8 cellular contexts compared by ENCODE assay signal in the genomic region with DNA sequence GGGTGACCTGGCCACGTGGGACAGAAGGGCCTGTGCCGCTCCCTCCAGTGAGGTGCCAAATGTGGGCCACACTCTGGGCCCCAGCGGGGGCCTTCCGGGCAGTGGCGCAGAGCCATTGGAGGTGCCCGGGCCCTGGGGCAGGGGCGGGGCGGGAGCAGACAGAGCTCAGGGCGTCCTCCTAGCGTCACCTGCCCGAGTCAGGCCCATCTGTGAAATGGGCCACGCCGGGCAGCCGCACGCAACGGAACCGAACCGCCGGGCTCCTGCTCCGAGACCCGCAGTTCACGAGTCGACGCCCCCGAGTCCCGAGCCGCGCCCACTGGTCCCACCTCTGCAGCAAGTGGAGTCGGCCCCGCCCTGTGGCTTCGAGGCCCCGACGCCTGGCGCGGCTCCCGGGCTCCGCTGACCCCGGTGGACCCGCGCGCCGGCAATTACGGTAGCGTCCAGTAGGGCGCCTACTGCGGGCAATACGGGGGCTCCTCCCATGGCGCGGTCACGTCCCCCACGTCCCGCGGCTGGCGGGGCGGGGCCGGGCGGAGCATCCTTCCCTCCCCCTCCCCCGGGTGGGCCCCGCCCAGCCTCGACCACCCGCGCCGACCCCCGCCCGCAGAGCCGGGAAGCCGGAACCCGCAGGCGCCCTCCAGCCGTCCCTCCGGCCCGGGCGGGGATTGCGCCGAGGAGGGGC. TPM values are rescaled to one million over a fixed set of nuclear protein-coding genes. Genes with fewer than 3 reads are reported as not detected.
DNase-seq lines count a peak whose midpoint lies in the region; ATAC-seq, FAIRE-seq and TF ChIP-seq lines count a peak whose summit lies in the region.

No MANE protein-coding gene starts in this region.

- peak overlapping the region; percentile 75 for H3K27ac Mint-ChIP-seq in activated CD4-positive, alpha-beta T cell treated with anti-CD3 and anti-CD28 coated beads for 36 hours
- H3K27ac Mint-ChIP-seq in immature natural killer cell = peak overlapping the region in 2 of 6 donors; percentile 93

- H3K27me3 ChIP-seq in bronchial epithelial cell (ENCODE audit: control insufficient read depth, insufficient read depth, low read length) (no peaks in the 10 kb centered on the region), smooth muscle cell (ENCODE audit: low read depth) (no peaks in the 10 kb centered on the region)

- no peaks in the 10 kb centered on the region for H3F3A ChIP-seq in smooth muscle cell (ENCODE audit: low read depth)

- H3K9me3 ChIP-seq in smooth muscle cell (replicated peaks; ENCODE audit: low read depth) = no peaks in the 10 kb centered on the region

- peaks cover 68% of the 10 kb centered on the region for H4K20me1 ChIP-seq in smooth muscle cell (ENCODE audit: low read depth)

- 27% methylated on average over 49 of the region's 75 CpGs for WGBS in smooth muscle cell (ENCODE audit: low lambda C conversion rate)

- peak overlapping the region; percentile 98 for H3K4me2 ChIP-seq in smooth muscle cell

- H3K36me3 ChIP-seq in bronchial epithelial cell (ENCODE audit: control insufficient read depth, insufficient read depth, low read length) (peaks cover 17% of the 10 kb centered on the region), smooth muscle cell (ENCODE audit: low read depth) (no peaks in the 10 kb centered on the region)

- H3K36me3 Mint-ChIP-seq in activated CD4-positive, alpha-beta T cell treated with anti-CD3 and anti-CD28 coated beads for 36 hours (ENCODE audit: low read depth) = peaks cover 6% of the 10 kb centered on the region
- H3K36me3 Mint-ChIP-seq in immature natural killer cell = no peaks in the 10 kb centered on the region

- peaks cover 18% of the 10 kb centered on the region for H3K4me1 ChIP-seq in smooth muscle cell (ENCODE audit: low read depth)

- POLR2A ChIA-PET in activated CD4-positive, alpha-beta T cell treated with anti-CD3 and anti-CD28 coated beads for 36 hours (lab: Charles Lee) = no interaction called here

- H3K27me3 Mint-ChIP-seq in activated CD4-positive, alpha-beta T cell treated with anti-CD3 and anti-CD28 coated beads for 36 hours = no peaks in the 10 kb centered on the region
- peaks cover 10 to 31% (median 19%) of the 10 kb centered on the region in 3 donors for H3K27me3 Mint-ChIP-seq in immature natural killer cell (ENCODE audit: low read depth in 3 of 3)

- H3K79me2 ChIP-seq in smooth muscle cell (ENCODE audit: low read depth) = peaks cover 69% of the 10 kb centered on the region

- TF ChIP-seq CTCF in bronchial epithelial cell (IDR thresholded peaks at IDR 0.05; ENCODE audit: insufficient read depth, low read length, severe bottlenecking) = peak; percentile 44
- TF ChIP-seq CTCF in smooth muscle cell (IDR thresholded peaks at IDR 0.05; ENCODE audit: borderline replicate concordance, insufficient read depth, poor library complexity, severe bottlenecking) = peak; percentile 42

- ATAC-seq in activated CD4-positive, alpha-beta T cell treated with anti-CD3 and anti-CD28 coated beads for 36 hours = peak; percentile 45
- ATAC-seq in HG03432 (IDR thresholded peaks at IDR 0.05; ENCODE audit: unreplicated experiment) = peak; percentile 32

- peak overlapping the region; percentile 79 for H3K4me3 Mint-ChIP-seq in activated CD4-positive, alpha-beta T cell treated with anti-CD3 and anti-CD28 coated beads for 36 hours
- peak overlapping the region; percentile 85 to 90 (median 87) for H3K4me3 Mint-ChIP-seq in immature natural killer cell

- intact Hi-C loops in activated CD4-positive, alpha-beta T cell treated with anti-CD3 and anti-CD28 coated beads for 36 hours (cut with DNase I, micrococcal nuclease) = loop anchor here (1.0 to 10.0 kb wide), 2 partner anchors 43 to 184 kb away; a partner anchor contains a TSS

- peak overlapping the region; percentile 62 for H3K27ac ChIP-seq in smooth muscle cell (ENCODE audit: low read depth)

- peak; percentile 85 for DNase-seq in activated CD4-positive, alpha-beta T cell treated with anti-CD3 and anti-CD28 coated beads for 36 hours
- DNase-seq in activated CD4-positive, alpha-beta T cell treated with anti-CD3 and anti-CD28 coated beads, Interleukin-2, amount 50 U/mL, for 4 hours = no peak
- peak; percentile 46 for DNase-seq in T-helper 22 cell (ENCODE audit: low read depth)
- peak; percentile 30 for DNase-seq in bronchial epithelial cell (ENCODE audit: low read depth)
- DNase-seq in immature natural killer cell = peak; percentile 72 to 78 (median 76)
- DNase-seq in smooth muscle cell (lab: John Stamatoyannopoulos, UW; ENCODE audit: unreplicated experiment) = peak; percentile 60
- DNase-seq in NCI-H510A treated with DMSO at 0.1 percent for 48 hours (lab: John Stamatoyannopoulos, UW) = no peak

- CTCF ChIA-PET in activated CD4-positive, alpha-beta T cell treated with anti-CD3 and anti-CD28 coated beads for 36 hours (lab: Charles Lee) = interaction anchor here (0.5 to 1.0 kb wide), 2 partner anchors 25 to 246 kb away, joined by 3 to 4 read pairs; no protein-coding TSS in a partner anchor

- no peak overlapping the region for H2AFZ ChIP-seq in smooth muscle cell (ENCODE audit: low read depth)

- no peaks in the 10 kb centered on the region for H3K9me3 Mint-ChIP-seq in activated CD4-positive, alpha-beta T cell treated with anti-CD3 and anti-CD28 coated beads for 36 hours (ENCODE audit: low read depth)
- H3K9me3 Mint-ChIP-seq in immature natural killer cell = no peaks in the 10 kb centered on the region

- H3K4me1 Mint-ChIP-seq in activated CD4-positive, alpha-beta T cell treated with anti-CD3 and anti-CD28 coated beads for 36 hours = peaks cover 9% of the 10 kb centered on the region
- H3K4me1 Mint-ChIP-seq in immature natural killer cell = peaks cover 10 to 19% of the 10 kb centered on the region in 2 donors

- peak overlapping the region; percentile 89 for H3K4me3 ChIP-seq in bronchial epithelial cell (ENCODE audit: low read depth, low read length)
- H3K4me3 ChIP-seq in smooth muscle cell = peak overlapping the region; percentile 79

- peak overlapping the region; percentile 78 for H3K9ac ChIP-seq in smooth muscle cell (ENCODE audit: low read depth)

- no peak for FAIRE-seq in bronchial epithelial cell (lab: Jason Lieb, UNC)

RNA-seq across cellular contexts. Expression of a gene that starts 1.9 kb away (rescaled TPM):
- total RNA-seq in activated CD4-positive, alpha-beta T cell treated with anti-CD3 and anti-CD28 coated beads for 36 hours = 100 to 1,000 TPM in 1 of 2 experiments, 10 to 100 TPM in 1; 93.2 to 157 TPM
- total RNA-seq in bronchial epithelial cell (162 and 205 TPM in 2 replicates), smooth muscle cell (151 and 180 TPM in 2 replicates)
- polyA plus RNA-seq in immature natural killer cell (10 to 100 TPM in 1 of 3 donors, 1 to 10 TPM in 2; 5.8 to 12.2 (median 6.8) TPM), smooth muscle cell (83.3 and 96.1 TPM in 2 replicates)

RNA-seq across cellular contexts. Expression of a gene that starts 18.1 kb away (rescaled TPM):
- total RNA-seq in activated CD4-positive, alpha-beta T cell treated with anti-CD3 and anti-CD28 coated beads for 36 hours = 10 to 100 TPM; 41.6 to 43.8 TPM
- 8.1 and 10.8 TPM in 2 replicates for total RNA-seq in bronchial epithelial cell
- polyA plus RNA-seq in immature natural killer cell = 10 to 100 TPM; 27.7 to 65.8 (median 28.8) TPM
- total RNA-seq in smooth muscle cell = 11.4 and 18.3 TPM in 2 replicates
- 23.1 and 34.6 TPM in 2 replicates for polyA plus RNA-seq in smooth muscle cell

RNA-seq across cellular contexts. Expression of a gene that starts 42.7 kb away (rescaled TPM):
- 100 to 1,000 TPM; 118 to 182 TPM for total RNA-seq in activated CD4-positive, alpha-beta T cell treated with anti-CD3 and anti-CD28 coated beads for 36 hours
- total RNA-seq in bronchial epithelial cell = 64.9 and 72.4 TPM in 2 replicates
- 100 to 1,000 TPM in 1 of 3 donors, 10 to 100 TPM in 2; 48.9 to 130 (median 55.9) TPM for polyA plus RNA-seq in immature natural killer cell
- total RNA-seq in smooth muscle cell = 51.6 and 75.3 TPM in 2 replicates
- polyA plus RNA-seq in smooth muscle cell = 135 and 172 TPM in 2 replicates

Comparison
In these comparisons a context has a peak if more than half of its experiments do, and no peak if none do; other contexts are left out.
1. DNase-seq: peak in activated CD4-positive, alpha-beta T cell treated with anti-CD3 and anti-CD28 coated beads for 36 hours (single experiment), T-helper 22 cell (single experiment), bronchial epithelial cell (single experiment), immature natural killer cell (3 of 3) and smooth muscle cell (single experiment); none in activated CD4-positive, alpha-beta T cell treated with anti-CD3 and anti-CD28 coated beads, Interleukin-2, amount 50 U/mL, for 4 hours (0 of 2) and NCI-H510A treated with DMSO at 0.1 percent for 48 hours (single experiment).